Comparison of ENCODE assay signal across 19 cellular contexts in the genomic region with DNA sequence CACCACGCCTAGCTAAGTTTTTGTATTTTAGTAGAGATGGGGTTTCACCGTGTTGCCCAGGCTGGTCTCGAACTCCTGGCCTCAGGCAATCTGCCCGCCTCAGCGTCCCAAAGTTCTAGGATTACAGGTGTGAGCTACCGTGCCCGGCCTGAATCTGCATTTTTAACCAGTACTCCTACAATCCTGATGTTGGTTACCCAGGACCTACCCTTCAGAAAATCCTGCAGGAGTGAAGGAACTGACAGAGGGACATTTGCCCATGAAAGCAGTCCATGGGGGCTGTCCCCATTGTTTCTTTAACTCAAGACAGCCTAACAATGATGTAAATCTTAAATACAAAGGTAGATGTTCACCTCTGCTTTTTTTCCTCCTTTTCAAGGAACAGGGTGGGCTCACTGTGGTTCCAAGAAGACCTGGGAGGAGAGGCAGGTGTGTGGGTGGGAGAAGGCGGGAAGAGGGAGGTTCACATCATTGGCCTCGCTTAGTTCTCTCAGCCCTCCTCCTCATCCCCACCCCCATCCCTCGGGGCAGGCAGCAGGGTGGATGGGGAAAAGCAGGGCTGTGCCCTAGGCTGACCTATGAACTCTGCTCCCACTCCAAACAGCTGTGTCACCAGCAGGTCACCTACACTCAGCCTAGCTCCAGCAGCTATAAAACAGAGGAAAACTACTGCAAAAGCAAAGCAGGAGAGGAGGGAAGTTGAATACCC. TPM values are rescaled to one million over a fixed set of nuclear protein-coding genes. Genes with fewer than 3 reads are reported as not detected.
A peak's percentile ranks its signal among the peaks of the same experiment; 100 is the strongest.
DNase-seq lines count a peak whose midpoint lies in the region; ATAC-seq, FAIRE-seq and TF ChIP-seq lines count a peak whose summit lies in the region.
"Had no signal": no experiment of that assay in that cellular context is flagged by ENCODE, and none has a peak within 500 bp of the region (broad histone marks: within the 10 kb centered on the region; RNA-seq: fewer than 3 reads in every experiment).

No MANE protein-coding gene starts in this region.

- intact Hi-C loops in K562 (cut with micrococcal nuclease), result no loop called here
- intact Hi-C loops in HepG2 (cut with micrococcal nuclease; ENCODE audit: unreplicated experiment), result no loop called here
- intact Hi-C loops in gastrocnemius medialis (cut with DNase I; ENCODE audit: low total_unique reads), result no loop called here
- intact Hi-C loops in prostate gland (cut with DNase I), result no loop called here
- intact Hi-C loops in mucosa of descending colon (cut with DNase I, micrococcal nuclease), result loop anchor here in 1 of 2 donors (10.0 kb wide), 1 partner anchor 144 kb away; no protein-coding TSS in a partner anchor

- in situ Hi-C loops in K562 (cut with MboI), result no loop called here
- in situ Hi-C loops in HepG2 (cut with HindIII; ENCODE audit: extremely low pct_ligation_motif_present, low pct_unique_long_range_greater_than_20kb), result no loop called here
- in situ Hi-C loops in gastrocnemius medialis (cut with MboI; ENCODE audit: low sequenced_read_pairs in 4 of 4), result loop anchor here in 2 of 4 donors (5.0 to 10.0 kb wide), 2 partner anchors 94 to 97 kb away; no protein-coding TSS in a partner anchor

- 52% methylated on average over 9 of the region's 10 CpGs for WGBS in K562 (ENCODE audit: insufficient coverage, low coverage, missing lambda C conversion rate)
- WGBS in HepG2 (ENCODE audit: low lambda C conversion rate), result 67% methylated on average over 10 of the region's 10 CpGs
- 80% methylated on average over 10 of the region's 10 CpGs for WGBS in prostate gland

- CTCF ChIA-PET in K562 (lab: Yijun Ruan, JAX; ENCODE audit: low intra/inter-chr PET ratio), result no interaction called here
- CTCF ChIA-PET in HepG2 (lab: Yijun Ruan, JAX; ENCODE audit: low intra/inter-chr PET ratio, low total read pairs), result interaction anchor here (1.6 kb wide), 1 partner anchor 148 kb away, joined by 3 read pairs; no protein-coding TSS in a partner anchor

- no peak overlapping the region for H3K4me3 Mint-ChIP-seq in endothelial cell (ENCODE audit: unreplicated experiment)
- H3K4me3 Mint-ChIP-seq: CD14-positive monocyte had no signal

- POLR2A ChIA-PET in K562 (lab: Yijun Ruan, JAX), result no interaction called here
- POLR2A ChIA-PET in HepG2 (lab: Yijun Ruan, JAX), result interaction anchor here (0.6 to 2.4 kb wide), 4 partner anchors 36 to 148 kb away, joined by 3 to 10 read pairs (median 6); a partner anchor contains a TSS

- FAIRE-seq in K562 (lab: Jason Lieb, UNC) (no peak), HepG2 (lab: Jason Lieb, UNC) (peak; percentile 97)
- FAIRE-seq: A204.1, GM12878, GM18507 had no signal

- no peaks in the 10 kb centered on the region for H3K27me3 Mint-ChIP-seq in endothelial cell (ENCODE audit: unreplicated experiment)

- H3K36me3 ChIP-seq in H7 (replicated peaks; ENCODE audit: control insufficient read depth, insufficient read depth, low read length) (no peaks in the 10 kb centered on the region; the same call in 1 of the 2 replicates), K562 (ENCODE audit: control insufficient read depth, insufficient read depth, low read length) (no peaks in the 10 kb centered on the region), HepG2 (replicated peaks in 1 of 2; ENCODE audit: control insufficient read depth in 1 of 2, insufficient read depth in 2 of 2, low read length in 2 of 2) (no peaks in the 10 kb centered on the region), gastrocnemius medialis (no peaks in the 10 kb centered on the region), prostate gland (no peaks in the 10 kb centered on the region), mucosa of descending colon (ENCODE audit: low read depth) (no peaks in the 10 kb centered on the region)

- no peak overlapping the region for H3K4me2 ChIP-seq in K562 (ENCODE audit: insufficient read depth, low read length)
- peak overlapping the region; percentile 44 for H3K4me2 ChIP-seq in HepG2 (ENCODE audit: low read depth, low read length)

- H3K36me3 Mint-ChIP-seq in endothelial cell (ENCODE audit: low read depth, unreplicated experiment), result no peaks in the 10 kb centered on the region

- TF ChIP-seq RAD21 in K562 (CRISPR knock-in tag; conservative IDR thresholded peaks at IDR 0.05 in 1 of 2, IDR thresholded peaks at IDR 0.05 in 1 of 2) (no peak), HepG2 (CRISPR knock-in tag; IDR thresholded peaks at IDR 0.05) (no peak)

- no peaks in the 10 kb centered on the region for H3K9me1 ChIP-seq in K562 (ENCODE audit: control insufficient read depth, insufficient read depth, low read length)

- no peaks in the 10 kb centered on the region for H3K9me3 ChIP-seq in K562 (replicated peaks; ENCODE audit: control insufficient read depth, insufficient read depth, low read depth, low read length)
- H3K9me3 ChIP-seq in HepG2 (ENCODE audit: low read length), result no peaks in the 10 kb centered on the region
- H3K9me3 ChIP-seq in gastrocnemius medialis, result no peaks in the 10 kb centered on the region
- H3K9me3 ChIP-seq in prostate gland, result no peaks in the 10 kb centered on the region
- no peaks in the 10 kb centered on the region for H3K9me3 ChIP-seq in mucosa of descending colon

- no peaks in the 10 kb centered on the region for H3K27me3 ChIP-seq in H7 (ENCODE audit: control insufficient read depth, insufficient read depth, low read length)
- H3K27me3 ChIP-seq in K562 (ENCODE audit: control insufficient read depth in 2 of 2, insufficient read depth in 2 of 2, low read length in 2 of 2), result no peaks in the 10 kb centered on the region
- H3K27me3 ChIP-seq in HepG2 (ENCODE audit: control insufficient read depth in 1 of 2, insufficient read depth in 2 of 2, low read length in 2 of 2), result no peaks in the 10 kb centered on the region
- H3K27me3 ChIP-seq in gastrocnemius medialis, result no peaks in the 10 kb centered on the region
- no peaks in the 10 kb centered on the region for H3K27me3 ChIP-seq in prostate gland (replicated peaks; ENCODE audit: insufficient read depth)

- TF ChIP-seq EP300 in K562 (IDR thresholded peaks at IDR 0.05; ENCODE audit: low read length) (no peak), HepG2 (IDR thresholded peaks at IDR 0.05; ENCODE audit: low read depth in 2 of 2, low read length in 2 of 2) (peak in 1 of 2 experiments; percentile 80; a peak in 2 of 4 replicates), HepG2 (CRISPR knock-in tag; IDR thresholded peaks at IDR 0.05; ENCODE audit: borderline replicate concordance) (no peak)

- no peaks in the 10 kb centered on the region for H3K4me1 Mint-ChIP-seq in endothelial cell (ENCODE audit: unreplicated experiment)

- H3K9ac ChIP-seq in K562 (ENCODE audit: insufficient read depth in 1 of 2, low read depth in 2 of 2, low read length in 2 of 2) (peak overlapping the region in 1 of 2 experiments; percentile 15; a peak in 2 of 4 replicates), HepG2 (ENCODE audit: insufficient read depth, low read depth, low read length) (no peak overlapping the region)

- ATAC-seq in K562 (peak; percentile 33; the same call in 2 of the 3 replicates), HepG2 (peak; percentile 79), gastrocnemius medialis (no peak), GM19395 (IDR thresholded peaks at IDR 0.05; ENCODE audit: unreplicated experiment) (no peak), mucosa of descending colon (no peak)
- ATAC-seq: GM12878 had no signal

- DNase-seq in H7, result peak; percentile 80
- DNase-seq in K562 (ENCODE audit: extremely low read depth in 1 of 4, low spot score in 3 of 4), result peak in 3 of 4 experiments; percentile 25 to 35 (median 32)
- peak; percentile 60 for DNase-seq in HepG2 (ENCODE audit: low spot score)
- DNase-seq in gastrocnemius medialis, result no peak
- no peak for DNase-seq in prostate gland (ENCODE audit: low spot score)
- no peak for DNase-seq in endothelial cell (ENCODE audit: low spot score)
- DNase-seq in mucosa of descending colon, result no peak
- DNase-seq: COR-L47, MM.1S, NCI-H1105, NCI-H1694 treated with DMSO at 0.1 percent for 48 hours, NCI-H446, NCI-H748 treated with DMSO at 0.1 percent for 48 hours, SHP77 had no signal

- H3K79me2 ChIP-seq in K562 (ENCODE audit: control insufficient read depth, insufficient read depth, low read length), result no peaks in the 10 kb centered on the region
- no peaks in the 10 kb centered on the region for H3K79me2 ChIP-seq in HepG2 (ENCODE audit: insufficient read depth, low read length)

- no peak for TF ChIP-seq POLR2A in K562 (conservative IDR thresholded peaks at IDR 0.05)
- no peak for TF ChIP-seq POLR2A in HepG2 (IDR thresholded peaks at IDR 0.05; ENCODE audit: insufficient read depth in 1 of 2, low read depth in 2 of 2, low read length in 2 of 2)
- TF ChIP-seq POLR2A in gastrocnemius medialis (IDR thresholded peaks at IDR 0.05), result no peak
- no peak for TF ChIP-seq POLR2A in prostate gland (IDR thresholded peaks at IDR 0.05)

- no peak overlapping the region for H3K4me3 ChIP-seq in H7 (ENCODE audit: insufficient read depth, low read depth, low read length)
- no peak overlapping the region for H3K4me3 ChIP-seq in K562
- no peak overlapping the region for H3K4me3 ChIP-seq in HepG2 (replicated peaks in 1 of 3; ENCODE audit: insufficient read depth in 1 of 3, low read depth in 2 of 3, low read length in 3 of 3)
- no peak overlapping the region for H3K4me3 ChIP-seq in gastrocnemius medialis
- H3K4me3 ChIP-seq in prostate gland, result no peak overlapping the region
- no peak overlapping the region for H3K4me3 ChIP-seq in mucosa of descending colon
- H3K4me3 ChIP-seq: GM12878 had no signal

- BruUV-seq in K562 (replicated peaks; lab: Mats Ljungman, UMichigan) (no TSS peak), HepG2 (replicated peaks; lab: Mats Ljungman, UMichigan) (no TSS peak)

- H3K27ac ChIP-seq in K562 (ENCODE audit: extremely low read depth, low read depth, low read length) (no peak overlapping the region), HepG2 (ENCODE audit: extremely low read length, insufficient read depth, low read length) (peak overlapping the region; percentile 34), gastrocnemius medialis (peak overlapping the region; percentile 40 to 73 (median 66)), prostate gland (no peak overlapping the region)

- H3K4me1 ChIP-seq in K562 (replicated peaks in 1 of 2; ENCODE audit: control insufficient read depth in 2 of 2, insufficient read depth in 2 of 2, low read length in 2 of 2), result peaks cover 5 to 12% of the 10 kb centered on the region in 2 experiments; a peak in 4 of 5 replicates
- H3K4me1 ChIP-seq in HepG2 (ENCODE audit: insufficient read depth, low read length), result peaks cover 42% of the 10 kb centered on the region
- peaks cover 4 to 11% of the 10 kb centered on the region in 2 donors for H3K4me1 ChIP-seq in gastrocnemius medialis
- no peaks in the 10 kb centered on the region for H3K4me1 ChIP-seq in prostate gland (replicated peaks)
- peaks cover 5% of the 10 kb centered on the region for H3K4me1 ChIP-seq in mucosa of descending colon (ENCODE audit: low read depth)

- H3K27ac Mint-ChIP-seq in endothelial cell (ENCODE audit: unreplicated experiment), result no peak overlapping the region

- no peaks in the 10 kb centered on the region for H3K9me3 Mint-ChIP-seq in endothelial cell (ENCODE audit: unreplicated experiment)

- TF ChIP-seq CTCF in K562 (IDR thresholded peaks at IDR 0.05 in 2 of 3, conservative IDR thresholded peaks at IDR 0.05 in 1 of 3; ENCODE audit: insufficient read depth in 2 of 3, low read depth in 1 of 3, low read length in 3 of 3) (no peak), HepG2 (CRISPR knock-in tag; IDR thresholded peaks at IDR 0.05) (peak; percentile 5; the same call in 1 of the 2 replicates), gastrocnemius medialis (IDR thresholded peaks at IDR 0.05 in 4 of 5, conservative IDR thresholded peaks at IDR 0.05 in 1 of 5) (no peak), prostate gland (IDR thresholded peaks at IDR 0.05) (no peak), endothelial cell (IDR thresholded peaks at IDR 0.05; ENCODE audit: unreplicated experiment) (no peak), mucosa of descending colon (IDR thresholded peaks at IDR 0.05) (no peak)

- peaks cover 7% of the 10 kb centered on the region; the same call in 1 of the 2 replicates for H4K20me1 ChIP-seq in K562 (replicated peaks; ENCODE audit: control insufficient read depth, insufficient read depth, low read length)
- no peaks in the 10 kb centered on the region for H4K20me1 ChIP-seq in HepG2 (ENCODE audit: insufficient read depth, low read length)

- no peak overlapping the region for H2AFZ ChIP-seq in K562 (ENCODE audit: low read depth, low read length)
- H2AFZ ChIP-seq in HepG2 (ENCODE audit: low read length), result no peak overlapping the region

RNA-seq across cellular contexts. Expression of a gene that starts 13.5 kb away (rescaled TPM):
- total RNA-seq in H7 (2014; rRNA removed; shearing (Covaris generic)), result 26.6 and 27.8 TPM in 2 replicates
- 4.7 and 10.3 TPM in 2 replicates for total RNA-seq in K562 (2011; cell fraction: chromatin; rRNA removed; ENCODE audit: low replicate concordance)
- total RNA-seq in K562 (2011; cell fraction: nucleolus; rRNA removed), result 9.0 and 9.3 TPM in 2 replicates
- total RNA-seq in K562 (2011; cell fraction: nucleoplasm; rRNA removed), result 6.5 and 7.2 TPM in 2 replicates
- total RNA-seq in K562 (2014; rRNA removed) (9.8 and 14.3 TPM in 2 replicates), K562 (2014; rRNA removed; fragmentation: Illumina TruSeq; extraction: Trizol) (3.9 and 4.4 TPM in 2 replicates), K562 (2015; rRNA removed; fragmentation: Illumina TruSeq; extraction: Trizol) (8.6 and 10.1 TPM in 2 replicates), K562 (2021) (12.4 and 13.1 TPM in 2 replicates), HepG2 (2016; rRNA removed; fragmentation: Illumina TruSeq; extraction: Trizol) (37.5 and 38.6 TPM in 2 replicates), gastrocnemius medialis (100 to 1,000 TPM; 104 to 220 (median 128) TPM), prostate gland (10 to 100 TPM in 1 of 2 donors, 1 to 10 TPM in 1; 9.4 to 15.2 TPM), endothelial cell (ENCODE audit: unreplicated experiment) (9.2 TPM), mucosa of descending colon (10 to 100 TPM in 1 of 3 donors, 1 to 10 TPM in 2; 2.9 to 14.5 (median 5.4) TPM)
- polyA plus RNA-seq in K562 (2011; rRNA removed) (15.8 and 16.9 TPM in 2 replicates), K562 (2014; fragmentation: Illumina TruSeq; extraction: Trizol) (14.2 and 16.7 TPM in 2 replicates), K562 (2014; fragmentation: Nextera tagmentation; extraction: Ambion mirVana) (1 to 10 TPM; 2.3 to 3.0 TPM), K562 (2014; rRNA removed) (11.0 and 11.4 TPM in 2 replicates), HepG2 (2011; rRNA removed) (31.1 and 37.0 TPM in 2 replicates)
- 28.2 and 31.1 TPM in 2 replicates for polyA plus RNA-seq in K562 (2011; cell fraction: cytosol; rRNA removed)
- 16.1 and 16.9 TPM in 2 replicates for polyA plus RNA-seq in K562 (2011; cell fraction: nucleus; rRNA removed)
- polyA plus RNA-seq in K562 (2012), result 11.8 and 17.5 TPM in 2 replicates
- polyA minus RNA-seq in K562 (2011; rRNA and poly(A)+ RNA removed), result 7.1 and 11.6 TPM in 2 replicates
- 4.1 and 5.0 TPM in 2 replicates for polyA minus RNA-seq in K562 (2011; cell fraction: cytosol; rRNA and poly(A)+ RNA removed)
- 4.6 and 6.2 TPM in 2 replicates for polyA minus RNA-seq in K562 (2011; cell fraction: nucleus; rRNA and poly(A)+ RNA removed)
- total RNA-seq in HepG2 (2016; cell fraction: cytosol; rRNA removed; fragmentation: Illumina TruSeq; extraction: Trizol; ENCODE audit: low read depth), result 7.5 and 7.6 TPM in 2 replicates
- total RNA-seq in HepG2 (2016; cell fraction: insoluble cytoplasmic fraction; rRNA removed; fragmentation: Illumina TruSeq; extraction: Trizol), result 31.9 and 38.9 TPM in 2 replicates
- total RNA-seq in HepG2 (2016; cell fraction: membrane; rRNA removed; fragmentation: Illumina TruSeq; extraction: Trizol), result 28.7 and 30.2 TPM in 2 replicates
- 21.0 and 21.2 TPM in 2 replicates for total RNA-seq in HepG2 (2016; cell fraction: nucleus; rRNA removed; fragmentation: Illumina TruSeq; extraction: Trizol)
- polyA plus RNA-seq in HepG2 (2011; cell fraction: cytosol; rRNA removed), result 40.7 and 41.5 TPM in 2 replicates
- 39.1 and 48.3 TPM in 2 replicates for polyA plus RNA-seq in HepG2 (2011; cell fraction: nucleus; rRNA removed)
- polyA plus RNA-seq in HepG2 (2012), result 20.8 and 26.7 TPM in 2 replicates
- polyA plus RNA-seq in HepG2 (2016; cell fraction: cytosol; fragmentation: Illumina TruSeq; extraction: Trizol; ENCODE audit: low read depth), result 6.9 and 8.4 TPM in 2 replicates
- polyA plus RNA-seq in HepG2 (2016; cell fraction: insoluble cytoplasmic fraction; fragmentation: Illumina TruSeq; extraction: Trizol; ENCODE audit: low read depth), result 39.8 and 43.5 TPM in 2 replicates
- polyA plus RNA-seq in HepG2 (2016; cell fraction: membrane; fragmentation: Illumina TruSeq; extraction: Trizol; ENCODE audit: low read depth), result 24.8 and 26.5 TPM in 2 replicates
- polyA plus RNA-seq in HepG2 (2016; cell fraction: nucleus; fragmentation: Illumina TruSeq; extraction: Trizol; ENCODE audit: insufficient read depth, low read depth), result 43.4 and 44.0 TPM in 2 replicates
- 8.9 and 35.0 TPM in 2 replicates for polyA minus RNA-seq in HepG2 (2011; rRNA and poly(A)+ RNA removed; ENCODE audit: low replicate concordance)
- 14.2 and 15.2 TPM in 2 replicates for polyA minus RNA-seq in HepG2 (2011; cell fraction: cytosol; rRNA and poly(A)+ RNA removed)
- polyA minus RNA-seq in HepG2 (2011; cell fraction: nucleus; rRNA and poly(A)+ RNA removed), result 8.6 and 11.4 TPM in 2 replicates

RNA-seq across cellular contexts. Expression of a gene that starts 35.0 kb away (rescaled TPM):
- total RNA-seq in H7 (2014; rRNA removed; shearing (Covaris generic)), result 68.6 and 78.0 TPM in 2 replicates
- 14.7 and 24.0 TPM in 2 replicates for total RNA-seq in K562 (2011; cell fraction: chromatin; rRNA removed; ENCODE audit: low replicate concordance)
- 12.2 and 12.6 TPM in 2 replicates for total RNA-seq in K562 (2011; cell fraction: nucleolus; rRNA removed)
- 24.9 and 39.0 TPM in 2 replicates for total RNA-seq in K562 (2011; cell fraction: nucleoplasm; rRNA removed)
- total RNA-seq in K562 (2014; rRNA removed), result 18.3 and 24.5 TPM in 2 replicates
- total RNA-seq in K562 (2014; rRNA removed; fragmentation: Illumina TruSeq; extraction: Trizol), result 46.5 and 54.1 TPM in 2 replicates
- 38.1 and 39.4 TPM in 2 replicates for total RNA-seq in K562 (2015; rRNA removed; fragmentation: Illumina TruSeq; extraction: Trizol)
- total RNA-seq in K562 (2021), result 54.1 and 61.8 TPM in 2 replicates
- polyA plus RNA-seq in K562 (2011; rRNA removed), result 34.9 and 38.3 TPM in 2 replicates
- polyA plus RNA-seq in K562 (2011; cell fraction: cytosol; rRNA removed), result 16.6 and 34.9 TPM in 2 replicates
- polyA plus RNA-seq in K562 (2011; cell fraction: nucleus; rRNA removed), result 12.7 and 16.0 TPM in 2 replicates
- polyA plus RNA-seq in K562 (2012), result 46.6 and 46.7 TPM in 2 replicates
- 57.4 and 67.5 TPM in 2 replicates for polyA plus RNA-seq in K562 (2014; fragmentation: Illumina TruSeq; extraction: Trizol)
- polyA plus RNA-seq in K562 (2014; fragmentation: Nextera tagmentation; extraction: Ambion mirVana), result 10 to 100 TPM; 16.1 to 25.5 TPM
- polyA plus RNA-seq in K562 (2014; rRNA removed), result 27.5 and 31.3 TPM in 2 replicates
- polyA minus RNA-seq in K562 (2011; rRNA and poly(A)+ RNA removed), result 58.4 and 64.6 TPM in 2 replicates
- polyA minus RNA-seq in K562 (2011; cell fraction: cytosol; rRNA and poly(A)+ RNA removed), result 32.8 and 50.2 TPM in 2 replicates
- 5.9 and 11.8 TPM in 2 replicates for polyA minus RNA-seq in K562 (2011; cell fraction: nucleus; rRNA and poly(A)+ RNA removed)
- 22.0 and 38.0 TPM in 2 replicates for total RNA-seq in HepG2 (2016; rRNA removed; fragmentation: Illumina TruSeq; extraction: Trizol)
- total RNA-seq in HepG2 (2016; cell fraction: cytosol; rRNA removed; fragmentation: Illumina TruSeq; extraction: Trizol; ENCODE audit: low read depth), result 17.2 and 19.6 TPM in 2 replicates
- total RNA-seq in HepG2 (2016; cell fraction: insoluble cytoplasmic fraction; rRNA removed; fragmentation: Illumina TruSeq; extraction: Trizol), result 21.9 and 34.6 TPM in 2 replicates
- 61.0 and 70.2 TPM in 2 replicates for total RNA-seq in HepG2 (2016; cell fraction: membrane; rRNA removed; fragmentation: Illumina TruSeq; extraction: Trizol)
- 16.9 and 19.6 TPM in 2 replicates for total RNA-seq in HepG2 (2016; cell fraction: nucleus; rRNA removed; fragmentation: Illumina TruSeq; extraction: Trizol)
- 15.2 and 16.9 TPM in 2 replicates for polyA plus RNA-seq in HepG2 (2011; rRNA removed)
- 11.8 and 19.5 TPM in 2 replicates for polyA plus RNA-seq in HepG2 (2011; cell fraction: cytosol; rRNA removed)
- 6.5 and 9.6 TPM in 2 replicates for polyA plus RNA-seq in HepG2 (2011; cell fraction: nucleus; rRNA removed)
- polyA plus RNA-seq in HepG2 (2012), result 30.8 and 39.1 TPM in 2 replicates
- polyA plus RNA-seq in HepG2 (2016; cell fraction: cytosol; fragmentation: Illumina TruSeq; extraction: Trizol; ENCODE audit: low read depth), result 64.7 and 66.1 TPM in 2 replicates
- polyA plus RNA-seq in HepG2 (2016; cell fraction: insoluble cytoplasmic fraction; fragmentation: Illumina TruSeq; extraction: Trizol; ENCODE audit: low read depth), result 46.1 and 53.1 TPM in 2 replicates
- polyA plus RNA-seq in HepG2 (2016; cell fraction: membrane; fragmentation: Illumina TruSeq; extraction: Trizol; ENCODE audit: low read depth), result 111 and 131 TPM in 2 replicates
- polyA plus RNA-seq in HepG2 (2016; cell fraction: nucleus; fragmentation: Illumina TruSeq; extraction: Trizol; ENCODE audit: insufficient read depth, low read depth), result 25.2 TPM in 2 replicates
- polyA minus RNA-seq in HepG2 (2011; rRNA and poly(A)+ RNA removed; ENCODE audit: low replicate concordance), result 19.1 and 27.4 TPM in 2 replicates
- polyA minus RNA-seq in HepG2 (2011; cell fraction: cytosol; rRNA and poly(A)+ RNA removed), result 18.4 and 23.2 TPM in 2 replicates
- polyA minus RNA-seq in HepG2 (2011; cell fraction: nucleus; rRNA and poly(A)+ RNA removed), result 15.6 and 18.5 TPM in 2 replicates
- 100 to 1,000 TPM in 3 of 4 donors, 10 to 100 TPM in 1; 58.4 to 141 (median 107) TPM for total RNA-seq in gastrocnemius medialis
- total RNA-seq in prostate gland, result 10 to 100 TPM; 40.1 to 63.3 TPM
- 146 TPM for total RNA-seq in endothelial cell (ENCODE audit: unreplicated experiment)
- 100 to 1,000 TPM in 2 of 3 donors, 10 to 100 TPM in 1; 88.1 to 131 (median 105) TPM for total RNA-seq in mucosa of descending colon

Comparison
In these comparisons a context has a peak if more than half of its experiments do, and no peak if none do; other contexts are left out.
1. DNase-seq: peak in H7 (single experiment), K562 (3 of 4) and HepG2 (single experiment); none in gastrocnemius medialis (0 of 2), prostate gland (single experiment), endothelial cell (single experiment) and mucosa of descending colon (0 of 3).
2. ATAC-seq: peak in K562 (single experiment) and HepG2 (single experiment); none in gastrocnemius medialis (0 of 2), GM19395 (single experiment) and mucosa of descending colon (single experiment).
3. H3K27ac ChIP-seq: peak in HepG2 (single experiment) and gastrocnemius medialis (4 of 4); none in K562 (single experiment) and prostate gland (0 of 2).